1 cellular context compared by ENCODE assay signal in the genomic region with DNA sequence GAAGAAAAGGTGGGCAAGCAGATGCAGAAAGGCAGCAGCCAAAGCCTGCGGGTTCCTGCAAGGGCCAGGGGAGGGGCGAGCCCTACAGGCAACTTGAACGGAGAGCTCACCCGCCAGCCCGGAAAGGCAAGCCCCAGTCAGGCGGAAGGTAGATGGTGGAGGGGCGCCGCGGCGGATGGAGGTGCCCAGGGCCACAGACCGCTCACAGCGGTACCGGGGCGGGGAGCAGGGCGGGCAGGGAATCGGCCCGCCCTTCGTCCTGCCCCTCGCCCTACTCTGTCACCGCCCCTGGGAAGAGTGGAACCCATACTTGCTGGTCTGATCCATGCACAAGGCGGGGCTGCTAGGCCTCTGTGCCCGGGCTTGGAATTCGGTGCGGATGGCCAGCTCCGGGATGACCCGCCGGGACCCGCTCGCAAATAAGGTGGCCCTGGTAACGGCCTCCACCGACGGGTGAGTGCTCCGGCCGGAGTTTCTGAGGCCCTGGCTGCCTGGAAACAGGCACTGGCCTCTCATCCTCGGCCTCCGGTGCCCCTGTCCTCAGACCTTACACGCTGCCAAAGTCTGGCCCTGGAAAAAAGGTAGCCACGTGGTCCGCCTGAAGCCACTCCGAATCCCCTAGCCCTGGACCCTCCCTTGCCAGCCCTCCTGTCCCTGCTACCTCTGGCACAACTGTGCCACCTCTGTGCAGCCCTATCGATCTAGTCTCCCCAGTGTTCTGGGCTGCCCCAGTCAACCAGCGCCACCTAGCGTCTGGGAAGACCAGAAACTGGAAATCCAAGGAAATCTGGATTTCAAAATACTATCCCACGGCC.
TF ChIP-seq lines count a peak whose summit lies in the region.

A gene (plus strand): TSS at position 307 of the 815 bp plus-strand sequence. CDS start 19 bp downstream, at position 326.

TF ChIP-seq in HepG2, 621 proteins besides CTCF, POLR2A, EP300 and RAD21 (continued from another document and continues in another):
- TF ChIP-seq, protein P1, sequence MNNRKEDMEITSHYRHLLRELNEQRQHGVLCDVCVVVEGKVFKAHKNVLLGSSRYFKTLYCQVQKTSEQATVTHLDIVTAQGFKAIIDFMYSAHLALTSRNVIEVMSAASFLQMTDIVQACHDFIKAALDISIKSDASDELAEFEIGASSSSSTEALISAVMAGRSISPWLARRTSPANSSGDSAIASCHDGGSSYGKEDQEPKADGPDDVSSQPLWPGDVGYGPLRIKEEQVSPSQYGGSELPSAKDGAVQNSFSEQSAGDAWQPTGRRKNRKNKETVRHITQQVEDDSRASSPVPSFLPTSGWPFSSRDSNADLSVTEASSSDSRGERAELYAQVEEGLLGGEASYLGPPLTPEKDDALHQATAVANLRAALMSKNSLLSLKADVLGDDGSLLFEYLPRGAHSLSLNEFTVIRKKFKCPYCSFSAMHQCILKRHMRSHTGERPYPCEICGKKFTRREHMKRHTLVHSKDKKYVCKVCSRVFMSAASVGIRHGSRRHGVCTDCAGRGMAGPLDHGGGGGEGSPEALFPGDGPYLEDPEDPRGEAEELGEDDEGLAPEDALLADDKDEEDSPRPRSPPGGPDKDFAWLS (CRISPR knock-in tag; IDR thresholded peaks at IDR 0.05; ENCODE audit: borderline replicate concordance): no peak; the same call in 1 of the 2 replicates
- TF ChIP-seq, protein P2, sequence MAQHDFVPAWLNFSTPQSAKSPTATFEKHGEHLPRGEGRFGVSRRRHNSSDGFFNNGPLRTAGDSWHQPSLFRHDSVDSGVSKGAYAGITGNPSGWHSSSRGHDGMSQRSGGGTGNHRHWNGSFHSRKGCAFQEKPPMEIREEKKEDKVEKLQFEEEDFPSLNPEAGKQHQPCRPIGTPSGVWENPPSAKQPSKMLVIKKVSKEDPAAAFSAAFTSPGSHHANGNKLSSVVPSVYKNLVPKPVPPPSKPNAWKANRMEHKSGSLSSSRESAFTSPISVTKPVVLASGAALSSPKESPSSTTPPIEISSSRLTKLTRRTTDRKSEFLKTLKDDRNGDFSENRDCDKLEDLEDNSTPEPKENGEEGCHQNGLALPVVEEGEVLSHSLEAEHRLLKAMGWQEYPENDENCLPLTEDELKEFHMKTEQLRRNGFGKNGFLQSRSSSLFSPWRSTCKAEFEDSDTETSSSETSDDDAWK (CRISPR knock-in tag; IDR thresholded peaks at IDR 0.05): no peak
- TF ChIP-seq ZMYM4 (CRISPR knock-in tag; IDR thresholded peaks at IDR 0.05) (peak; percentile 99), ZNF83 (CRISPR knock-in tag; IDR thresholded peaks at IDR 0.05; ENCODE audit: borderline replicate concordance) (peak; percentile 97; the same call in 1 of the 2 replicates), ZNF124 (CRISPR knock-in tag; IDR thresholded peaks at IDR 0.05) (peak; percentile 96), NFRKB (IDR thresholded peaks at IDR 0.05) (no peak), ZNF570 (CRISPR knock-in tag; IDR thresholded peaks at IDR 0.05; ENCODE audit: borderline replicate concordance) (peak; percentile 88), GTF2F1 (IDR thresholded peaks at IDR 0.05; ENCODE audit: low read length) (peak; percentile 45), SRSF1 (optimal IDR thresholded peaks at IDR 0.05; ENCODE audit: low read depth, low read length) (peak; percentile 98), ZNF296 (CRISPR knock-in tag; conservative IDR thresholded peaks at IDR 0.05) (peak; percentile 98), SRSF9 (IDR thresholded peaks at IDR 0.05; ENCODE audit: borderline replicate concordance, insufficient read depth, low read depth, low read length, poor library complexity, severe bottlenecking) (no peak), ZBTB21 (CRISPR knock-in tag; IDR thresholded peaks at IDR 0.05) (peak; percentile 48), IRX3 (CRISPR knock-in tag; IDR thresholded peaks at IDR 0.05; ENCODE audit: borderline replicate concordance, low read depth) (peak; percentile 84), MAF1 (CRISPR knock-in tag; IDR thresholded peaks at IDR 0.05; ENCODE audit: borderline replicate concordance) (peak; percentile 95), FOXA3 (CRISPR knock-in tag; IDR thresholded peaks at IDR 0.05) (peak; percentile 60), POLR2G (IDR thresholded peaks at IDR 0.05; ENCODE audit: low read depth, low read length) (peak; percentile 96)
- TF ChIP-seq, protein P3, sequence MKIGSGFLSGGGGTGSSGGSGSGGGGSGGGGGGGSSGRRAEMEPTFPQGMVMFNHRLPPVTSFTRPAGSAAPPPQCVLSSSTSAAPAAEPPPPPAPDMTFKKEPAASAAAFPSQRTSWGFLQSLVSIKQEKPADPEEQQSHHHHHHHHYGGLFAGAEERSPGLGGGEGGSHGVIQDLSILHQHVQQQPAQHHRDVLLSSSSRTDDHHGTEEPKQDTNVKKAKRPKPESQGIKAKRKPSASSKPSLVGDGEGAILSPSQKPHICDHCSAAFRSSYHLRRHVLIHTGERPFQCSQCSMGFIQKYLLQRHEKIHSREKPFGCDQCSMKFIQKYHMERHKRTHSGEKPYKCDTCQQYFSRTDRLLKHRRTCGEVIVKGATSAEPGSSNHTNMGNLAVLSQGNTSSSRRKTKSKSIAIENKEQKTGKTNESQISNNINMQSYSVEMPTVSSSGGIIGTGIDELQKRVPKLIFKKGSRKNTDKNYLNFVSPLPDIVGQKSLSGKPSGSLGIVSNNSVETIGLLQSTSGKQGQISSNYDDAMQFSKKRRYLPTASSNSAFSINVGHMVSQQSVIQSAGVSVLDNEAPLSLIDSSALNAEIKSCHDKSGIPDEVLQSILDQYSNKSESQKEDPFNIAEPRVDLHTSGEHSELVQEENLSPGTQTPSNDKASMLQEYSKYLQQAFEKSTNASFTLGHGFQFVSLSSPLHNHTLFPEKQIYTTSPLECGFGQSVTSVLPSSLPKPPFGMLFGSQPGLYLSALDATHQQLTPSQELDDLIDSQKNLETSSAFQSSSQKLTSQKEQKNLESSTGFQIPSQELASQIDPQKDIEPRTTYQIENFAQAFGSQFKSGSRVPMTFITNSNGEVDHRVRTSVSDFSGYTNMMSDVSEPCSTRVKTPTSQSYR (CRISPR knock-in tag; IDR thresholded peaks at IDR 0.05; ENCODE audit: borderline replicate concordance): peak; percentile 68
- TF ChIP-seq, protein P4, sequence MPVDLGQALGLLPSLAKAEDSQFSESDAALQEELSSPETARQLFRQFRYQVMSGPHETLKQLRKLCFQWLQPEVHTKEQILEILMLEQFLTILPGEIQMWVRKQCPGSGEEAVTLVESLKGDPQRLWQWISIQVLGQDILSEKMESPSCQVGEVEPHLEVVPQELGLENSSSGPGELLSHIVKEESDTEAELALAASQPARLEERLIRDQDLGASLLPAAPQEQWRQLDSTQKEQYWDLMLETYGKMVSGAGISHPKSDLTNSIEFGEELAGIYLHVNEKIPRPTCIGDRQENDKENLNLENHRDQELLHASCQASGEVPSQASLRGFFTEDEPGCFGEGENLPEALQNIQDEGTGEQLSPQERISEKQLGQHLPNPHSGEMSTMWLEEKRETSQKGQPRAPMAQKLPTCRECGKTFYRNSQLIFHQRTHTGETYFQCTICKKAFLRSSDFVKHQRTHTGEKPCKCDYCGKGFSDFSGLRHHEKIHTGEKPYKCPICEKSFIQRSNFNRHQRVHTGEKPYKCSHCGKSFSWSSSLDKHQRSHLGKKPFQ (CRISPR knock-in tag; IDR thresholded peaks at IDR 0.05; ENCODE audit: insufficient replicate concordance): peak; percentile 65
- TF ChIP-seq, protein P5, sequence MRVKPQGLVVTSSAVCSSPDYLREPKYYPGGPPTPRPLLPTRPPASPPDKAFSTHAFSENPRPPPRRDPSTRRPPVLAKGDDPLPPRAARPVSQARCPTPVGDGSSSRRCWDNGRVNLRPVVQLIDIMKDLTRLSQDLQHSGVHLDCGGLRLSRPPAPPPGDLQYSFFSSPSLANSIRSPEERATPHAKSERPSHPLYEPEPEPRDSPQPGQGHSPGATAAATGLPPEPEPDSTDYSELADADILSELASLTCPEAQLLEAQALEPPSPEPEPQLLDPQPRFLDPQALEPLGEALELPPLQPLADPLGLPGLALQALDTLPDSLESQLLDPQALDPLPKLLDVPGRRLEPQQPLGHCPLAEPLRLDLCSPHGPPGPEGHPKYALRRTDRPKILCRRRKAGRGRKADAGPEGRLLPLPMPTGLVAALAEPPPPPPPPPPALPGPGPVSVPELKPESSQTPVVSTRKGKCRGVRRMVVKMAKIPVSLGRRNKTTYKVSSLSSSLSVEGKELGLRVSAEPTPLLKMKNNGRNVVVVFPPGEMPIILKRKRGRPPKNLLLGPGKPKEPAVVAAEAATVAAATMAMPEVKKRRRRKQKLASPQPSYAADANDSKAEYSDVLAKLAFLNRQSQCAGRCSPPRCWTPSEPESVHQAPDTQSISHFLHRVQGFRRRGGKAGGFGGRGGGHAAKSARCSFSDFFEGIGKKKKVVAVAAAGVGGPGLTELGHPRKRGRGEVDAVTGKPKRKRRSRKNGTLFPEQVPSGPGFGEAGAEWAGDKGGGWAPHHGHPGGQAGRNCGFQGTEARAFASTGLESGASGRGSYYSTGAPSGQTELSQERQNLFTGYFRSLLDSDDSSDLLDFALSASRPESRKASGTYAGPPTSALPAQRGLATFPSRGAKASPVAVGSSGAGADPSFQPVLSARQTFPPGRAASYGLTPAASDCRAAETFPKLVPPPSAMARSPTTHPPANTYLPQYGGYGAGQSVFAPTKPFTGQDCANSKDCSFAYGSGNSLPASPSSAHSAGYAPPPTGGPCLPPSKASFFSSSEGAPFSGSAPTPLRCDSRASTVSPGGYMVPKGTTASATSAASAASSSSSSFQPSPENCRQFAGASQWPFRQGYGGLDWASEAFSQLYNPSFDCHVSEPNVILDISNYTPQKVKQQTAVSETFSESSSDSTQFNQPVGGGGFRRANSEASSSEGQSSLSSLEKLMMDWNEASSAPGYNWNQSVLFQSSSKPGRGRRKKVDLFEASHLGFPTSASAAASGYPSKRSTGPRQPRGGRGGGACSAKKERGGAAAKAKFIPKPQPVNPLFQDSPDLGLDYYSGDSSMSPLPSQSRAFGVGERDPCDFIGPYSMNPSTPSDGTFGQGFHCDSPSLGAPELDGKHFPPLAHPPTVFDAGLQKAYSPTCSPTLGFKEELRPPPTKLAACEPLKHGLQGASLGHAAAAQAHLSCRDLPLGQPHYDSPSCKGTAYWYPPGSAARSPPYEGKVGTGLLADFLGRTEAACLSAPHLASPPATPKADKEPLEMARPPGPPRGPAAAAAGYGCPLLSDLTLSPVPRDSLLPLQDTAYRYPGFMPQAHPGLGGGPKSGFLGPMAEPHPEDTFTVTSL (CRISPR knock-in tag; IDR thresholded peaks at IDR 0.05; ENCODE audit: borderline replicate concordance): peak; percentile 74; the same call in 1 of the 2 replicates
- TF ChIP-seq, protein P6, sequence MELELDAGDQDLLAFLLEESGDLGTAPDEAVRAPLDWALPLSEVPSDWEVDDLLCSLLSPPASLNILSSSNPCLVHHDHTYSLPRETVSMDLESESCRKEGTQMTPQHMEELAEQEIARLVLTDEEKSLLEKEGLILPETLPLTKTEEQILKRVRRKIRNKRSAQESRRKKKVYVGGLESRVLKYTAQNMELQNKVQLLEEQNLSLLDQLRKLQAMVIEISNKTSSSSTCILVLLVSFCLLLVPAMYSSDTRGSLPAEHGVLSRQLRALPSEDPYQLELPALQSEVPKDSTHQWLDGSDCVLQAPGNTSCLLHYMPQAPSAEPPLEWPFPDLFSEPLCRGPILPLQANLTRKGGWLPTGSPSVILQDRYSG (CRISPR knock-in tag; IDR thresholded peaks at IDR 0.05): peak; percentile 46
- TF ChIP-seq, protein P7, sequence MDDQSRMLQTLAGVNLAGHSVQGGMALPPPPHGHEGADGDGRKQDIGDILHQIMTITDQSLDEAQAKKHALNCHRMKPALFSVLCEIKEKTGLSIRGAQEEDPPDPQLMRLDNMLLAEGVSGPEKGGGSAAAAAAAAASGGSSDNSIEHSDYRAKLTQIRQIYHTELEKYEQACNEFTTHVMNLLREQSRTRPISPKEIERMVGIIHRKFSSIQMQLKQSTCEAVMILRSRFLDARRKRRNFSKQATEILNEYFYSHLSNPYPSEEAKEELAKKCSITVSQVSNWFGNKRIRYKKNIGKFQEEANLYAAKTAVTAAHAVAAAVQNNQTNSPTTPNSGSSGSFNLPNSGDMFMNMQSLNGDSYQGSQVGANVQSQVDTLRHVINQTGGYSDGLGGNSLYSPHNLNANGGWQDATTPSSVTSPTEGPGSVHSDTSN (CRISPR knock-in tag; IDR thresholded peaks at IDR 0.05; ENCODE audit: borderline replicate concordance): peak; percentile 82
- TF ChIP-seq, protein P8, sequence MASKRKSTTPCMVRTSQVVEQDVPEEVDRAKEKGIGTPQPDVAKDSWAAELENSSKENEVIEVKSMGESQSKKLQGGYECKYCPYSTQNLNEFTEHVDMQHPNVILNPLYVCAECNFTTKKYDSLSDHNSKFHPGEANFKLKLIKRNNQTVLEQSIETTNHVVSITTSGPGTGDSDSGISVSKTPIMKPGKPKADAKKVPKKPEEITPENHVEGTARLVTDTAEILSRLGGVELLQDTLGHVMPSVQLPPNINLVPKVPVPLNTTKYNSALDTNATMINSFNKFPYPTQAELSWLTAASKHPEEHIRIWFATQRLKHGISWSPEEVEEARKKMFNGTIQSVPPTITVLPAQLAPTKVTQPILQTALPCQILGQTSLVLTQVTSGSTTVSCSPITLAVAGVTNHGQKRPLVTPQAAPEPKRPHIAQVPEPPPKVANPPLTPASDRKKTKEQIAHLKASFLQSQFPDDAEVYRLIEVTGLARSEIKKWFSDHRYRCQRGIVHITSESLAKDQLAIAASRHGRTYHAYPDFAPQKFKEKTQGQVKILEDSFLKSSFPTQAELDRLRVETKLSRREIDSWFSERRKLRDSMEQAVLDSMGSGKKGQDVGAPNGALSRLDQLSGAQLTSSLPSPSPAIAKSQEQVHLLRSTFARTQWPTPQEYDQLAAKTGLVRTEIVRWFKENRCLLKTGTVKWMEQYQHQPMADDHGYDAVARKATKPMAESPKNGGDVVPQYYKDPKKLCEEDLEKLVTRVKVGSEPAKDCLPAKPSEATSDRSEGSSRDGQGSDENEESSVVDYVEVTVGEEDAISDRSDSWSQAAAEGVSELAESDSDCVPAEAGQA (IDR thresholded peaks at IDR 0.05; ENCODE audit: low read depth): peak; percentile 78
- TF ChIP-seq, protein P8 (CRISPR knock-in tag; IDR thresholded peaks at IDR 0.05; ENCODE audit: borderline replicate concordance): peak; percentile 98
- TF ChIP-seq, protein P9, sequence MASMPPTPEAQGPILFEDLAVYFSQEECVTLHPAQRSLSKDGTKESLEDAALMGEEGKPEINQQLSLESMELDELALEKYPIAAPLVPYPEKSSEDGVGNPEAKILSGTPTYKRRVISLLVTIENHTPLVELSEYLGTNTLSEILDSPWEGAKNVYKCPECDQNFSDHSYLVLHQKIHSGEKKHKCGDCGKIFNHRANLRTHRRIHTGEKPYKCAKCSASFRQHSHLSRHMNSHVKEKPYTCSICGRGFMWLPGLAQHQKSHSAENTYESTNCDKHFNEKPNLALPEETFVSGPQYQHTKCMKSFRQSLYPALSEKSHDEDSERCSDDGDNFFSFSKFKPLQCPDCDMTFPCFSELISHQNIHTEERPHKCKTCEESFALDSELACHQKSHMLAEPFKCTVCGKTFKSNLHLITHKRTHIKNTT (CRISPR knock-in tag; IDR thresholded peaks at IDR 0.05): peak; percentile 40; the same call in 1 of the 2 replicates
